Comparison of ENCODE assay signal across 1 cellular context in genomic region chr2:55618649-55619055, GRCh38.
TF ChIP-seq lines count a peak whose summit lies in the region.

No MANE protein-coding gene starts in this region.

TF ChIP-seq in GM12878, 131 proteins besides CTCF, POLR2A, EP300 and RAD21 (continued from another document and continues in another):
- TF ChIP-seq PBX3 (IDR thresholded peaks at IDR 0.05; ENCODE audit: insufficient replicate concordance, low read depth, low read length) (no peak), ELK1 (IDR thresholded peaks at IDR 0.05; ENCODE audit: low read depth, low read length) (no peak), KLF5 (IDR thresholded peaks at IDR 0.05; ENCODE audit: partially characterized antibody) (no peak), FOXM1 (IDR thresholded peaks at IDR 0.05; ENCODE audit: low read depth, low read length) (no peak), MYC (IDR thresholded peaks at IDR 0.05; ENCODE audit: insufficient read depth, insufficient read length, insufficient replicate concordance, low read length, severe bottlenecking) (no peak), CHD4 (IDR thresholded peaks at IDR 0.05) (no peak), EED (IDR thresholded peaks at IDR 0.05; ENCODE audit: low read depth) (no peak), FOS (IDR thresholded peaks at IDR 0.05; ENCODE audit: borderline replicate concordance, extremely low read depth, insufficient read length) (no peak), NFYA (IDR thresholded peaks at IDR 0.05; ENCODE audit: borderline replicate concordance, low read depth, low read length) (no peak), JUNB (IDR thresholded peaks at IDR 0.05) (no peak), MAX (IDR thresholded peaks at IDR 0.05; ENCODE audit: low read depth, low read length) (peak; percentile 68), SMC3 (IDR thresholded peaks at IDR 0.05; ENCODE audit: borderline replicate concordance, low read length) (no peak), RUNX3 (IDR thresholded peaks at IDR 0.05; ENCODE audit: low read length) (no peak), GABPA (IDR thresholded peaks at IDR 0.05; ENCODE audit: low read depth) (0 out of 2 replicates have a peak, but pooled peaks have one; percentile 16), CHD1 (IDR thresholded peaks at IDR 0.05; ENCODE audit: low read depth, low read length) (no peak), ZNF24 (IDR thresholded peaks at IDR 0.05) (no peak), RELA (IDR thresholded peaks at IDR 0.05; ENCODE audit: borderline replicate concordance, partially characterized antibody) (no peak), HDAC6 (IDR thresholded peaks at IDR 0.05; ENCODE audit: unreplicated experiment) (no peak), BHLHE40 (IDR thresholded peaks at IDR 0.05; ENCODE audit: borderline replicate concordance in 1 of 2, low read depth in 2 of 2, low read length in 1 of 2) (peak; percentile 62; a peak in 3 of 4 replicates), LARP7 (IDR thresholded peaks at IDR 0.05) (no peak), E4F1 (IDR thresholded peaks at IDR 0.05; ENCODE audit: borderline replicate concordance, partially characterized antibody) (no peak), ETV6 (conservative IDR thresholded peaks at IDR 0.05 in 1 of 2, IDR thresholded peaks at IDR 0.05 in 1 of 2; ENCODE audit: borderline replicate concordance in 1 of 2, low read depth in 1 of 2) (no peak), NR2C1 (IDR thresholded peaks at IDR 0.05) (peak; percentile 62), CREM (IDR thresholded peaks at IDR 0.05; ENCODE audit: low read depth) (peak; percentile 51; the same call in 1 of the 2 replicates), KDM1A (IDR thresholded peaks at IDR 0.05; ENCODE audit: borderline replicate concordance) (no peak), ZNF207 (IDR thresholded peaks at IDR 0.05; ENCODE audit: borderline replicate concordance) (no peak), SMAD1 (IDR thresholded peaks at IDR 0.05; ENCODE audit: low read depth, partially characterized antibody) (no peak), IRF4 (IDR thresholded peaks at IDR 0.05; ENCODE audit: low read depth, low read length) (0 out of 2 replicates have a peak, but pooled peaks have one; percentile 18), FOXK2 (IDR thresholded peaks at IDR 0.05) (no peak), EZH2 (IDR thresholded peaks at IDR 0.05; ENCODE audit: borderline replicate concordance, control insufficient read depth, low read depth, low read length) (no peak), E2F8 (IDR thresholded peaks at IDR 0.05; ENCODE audit: low read depth, partially characterized antibody) (no peak), SIX5 (IDR thresholded peaks at IDR 0.05; ENCODE audit: low read depth, low read length, severe bottlenecking) (peak; percentile 74), CBX5 (IDR thresholded peaks at IDR 0.05; ENCODE audit: low read depth) (no peak), EGR1 (IDR thresholded peaks at IDR 0.05; ENCODE audit: borderline replicate concordance in 1 of 2, low read depth in 2 of 2, low read length in 2 of 2) (no peak), TAF1 (IDR thresholded peaks at IDR 0.05; ENCODE audit: borderline replicate concordance, low read depth, low read length) (no peak), RCOR1 (conservative IDR thresholded peaks at IDR 0.05; ENCODE audit: low read depth, low read length) (no peak), PAX8 (IDR thresholded peaks at IDR 0.05) (no peak), ZNF622 (IDR thresholded peaks at IDR 0.05) (no peak), BCL11A (IDR thresholded peaks at IDR 0.05; ENCODE audit: low read depth, low read length) (no peak), SMARCA5 (IDR thresholded peaks at IDR 0.05) (no peak; the same call in 1 of the 2 replicates), CHD2 (IDR thresholded peaks at IDR 0.05; ENCODE audit: borderline replicate concordance, low read depth, low read length) (peak; percentile 46; the same call in 1 of the 2 replicates), MEF2A (IDR thresholded peaks at IDR 0.05; ENCODE audit: insufficient read depth, low read depth, low read length) (no peak), CREB1 (IDR thresholded peaks at IDR 0.05; ENCODE audit: low read depth) (peak; percentile 80)
- TF ChIP-seq, protein P1, sequence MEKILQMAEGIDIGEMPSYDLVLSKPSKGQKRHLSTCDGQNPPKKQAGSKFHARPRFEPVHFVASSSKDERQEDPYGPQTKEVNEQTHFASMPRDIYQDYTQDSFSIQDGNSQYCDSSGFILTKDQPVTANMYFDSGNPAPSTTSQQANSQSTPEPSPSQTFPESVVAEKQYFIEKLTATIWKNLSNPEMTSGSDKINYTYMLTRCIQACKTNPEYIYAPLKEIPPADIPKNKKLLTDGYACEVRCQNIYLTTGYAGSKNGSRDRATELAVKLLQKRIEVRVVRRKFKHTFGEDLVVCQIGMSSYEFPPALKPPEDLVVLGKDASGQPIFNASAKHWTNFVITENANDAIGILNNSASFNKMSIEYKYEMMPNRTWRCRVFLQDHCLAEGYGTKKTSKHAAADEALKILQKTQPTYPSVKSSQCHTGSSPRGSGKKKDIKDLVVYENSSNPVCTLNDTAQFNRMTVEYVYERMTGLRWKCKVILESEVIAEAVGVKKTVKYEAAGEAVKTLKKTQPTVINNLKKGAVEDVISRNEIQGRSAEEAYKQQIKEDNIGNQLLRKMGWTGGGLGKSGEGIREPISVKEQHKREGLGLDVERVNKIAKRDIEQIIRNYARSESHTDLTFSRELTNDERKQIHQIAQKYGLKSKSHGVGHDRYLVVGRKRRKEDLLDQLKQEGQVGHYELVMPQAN (conservative IDR thresholded peaks at IDR 0.05): peak; percentile 54; the same call in 1 of the 2 replicates
- TF ChIP-seq, protein P2, sequence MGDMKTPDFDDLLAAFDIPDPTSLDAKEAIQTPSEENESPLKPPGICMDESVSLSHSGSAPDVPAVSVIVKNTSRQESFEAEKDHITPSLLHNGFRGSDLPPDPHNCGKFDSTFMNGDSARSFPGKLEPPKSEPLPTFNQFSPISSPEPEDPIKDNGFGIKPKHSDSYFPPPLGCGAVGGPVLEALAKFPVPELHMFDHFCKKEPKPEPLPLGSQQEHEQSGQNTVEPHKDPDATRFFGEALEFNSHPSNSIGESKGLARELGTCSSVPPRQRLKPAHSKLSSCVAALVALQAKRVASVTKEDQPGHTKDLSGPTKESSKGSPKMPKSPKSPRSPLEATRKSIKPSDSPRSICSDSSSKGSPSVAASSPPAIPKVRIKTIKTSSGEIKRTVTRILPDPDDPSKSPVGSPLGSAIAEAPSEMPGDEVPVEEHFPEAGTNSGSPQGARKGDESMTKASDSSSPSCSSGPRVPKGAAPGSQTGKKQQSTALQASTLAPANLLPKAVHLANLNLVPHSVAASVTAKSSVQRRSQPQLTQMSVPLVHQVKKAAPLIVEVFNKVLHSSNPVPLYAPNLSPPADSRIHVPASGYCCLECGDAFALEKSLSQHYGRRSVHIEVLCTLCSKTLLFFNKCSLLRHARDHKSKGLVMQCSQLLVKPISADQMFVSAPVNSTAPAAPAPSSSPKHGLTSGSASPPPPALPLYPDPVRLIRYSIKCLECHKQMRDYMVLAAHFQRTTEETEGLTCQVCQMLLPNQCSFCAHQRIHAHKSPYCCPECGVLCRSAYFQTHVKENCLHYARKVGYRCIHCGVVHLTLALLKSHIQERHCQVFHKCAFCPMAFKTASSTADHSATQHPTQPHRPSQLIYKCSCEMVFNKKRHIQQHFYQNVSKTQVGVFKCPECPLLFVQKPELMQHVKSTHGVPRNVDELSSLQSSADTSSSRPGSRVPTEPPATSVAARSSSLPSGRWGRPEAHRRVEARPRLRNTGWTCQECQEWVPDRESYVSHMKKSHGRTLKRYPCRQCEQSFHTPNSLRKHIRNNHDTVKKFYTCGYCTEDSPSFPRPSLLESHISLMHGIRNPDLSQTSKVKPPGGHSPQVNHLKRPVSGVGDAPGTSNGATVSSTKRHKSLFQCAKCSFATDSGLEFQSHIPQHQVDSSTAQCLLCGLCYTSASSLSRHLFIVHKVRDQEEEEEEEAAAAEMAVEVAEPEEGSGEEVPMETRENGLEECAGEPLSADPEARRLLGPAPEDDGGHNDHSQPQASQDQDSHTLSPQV (IDR thresholded peaks at IDR 0.05): no peak
- TF ChIP-seq, protein P3, sequence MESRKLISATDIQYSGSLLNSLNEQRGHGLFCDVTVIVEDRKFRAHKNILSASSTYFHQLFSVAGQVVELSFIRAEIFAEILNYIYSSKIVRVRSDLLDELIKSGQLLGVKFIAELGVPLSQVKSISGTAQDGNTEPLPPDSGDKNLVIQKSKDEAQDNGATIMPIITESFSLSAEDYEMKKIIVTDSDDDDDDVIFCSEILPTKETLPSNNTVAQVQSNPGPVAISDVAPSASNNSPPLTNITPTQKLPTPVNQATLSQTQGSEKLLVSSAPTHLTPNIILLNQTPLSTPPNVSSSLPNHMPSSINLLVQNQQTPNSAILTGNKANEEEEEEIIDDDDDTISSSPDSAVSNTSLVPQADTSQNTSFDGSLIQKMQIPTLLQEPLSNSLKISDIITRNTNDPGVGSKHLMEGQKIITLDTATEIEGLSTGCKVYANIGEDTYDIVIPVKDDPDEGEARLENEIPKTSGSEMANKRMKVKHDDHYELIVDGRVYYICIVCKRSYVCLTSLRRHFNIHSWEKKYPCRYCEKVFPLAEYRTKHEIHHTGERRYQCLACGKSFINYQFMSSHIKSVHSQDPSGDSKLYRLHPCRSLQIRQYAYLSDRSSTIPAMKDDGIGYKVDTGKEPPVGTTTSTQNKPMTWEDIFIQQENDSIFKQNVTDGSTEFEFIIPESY (IDR thresholded peaks at IDR 0.05): no peak
- TF ChIP-seq, protein P4, sequence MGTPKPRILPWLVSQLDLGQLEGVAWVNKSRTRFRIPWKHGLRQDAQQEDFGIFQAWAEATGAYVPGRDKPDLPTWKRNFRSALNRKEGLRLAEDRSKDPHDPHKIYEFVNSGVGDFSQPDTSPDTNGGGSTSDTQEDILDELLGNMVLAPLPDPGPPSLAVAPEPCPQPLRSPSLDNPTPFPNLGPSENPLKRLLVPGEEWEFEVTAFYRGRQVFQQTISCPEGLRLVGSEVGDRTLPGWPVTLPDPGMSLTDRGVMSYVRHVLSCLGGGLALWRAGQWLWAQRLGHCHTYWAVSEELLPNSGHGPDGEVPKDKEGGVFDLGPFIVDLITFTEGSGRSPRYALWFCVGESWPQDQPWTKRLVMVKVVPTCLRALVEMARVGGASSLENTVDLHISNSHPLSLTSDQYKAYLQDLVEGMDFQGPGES (IDR thresholded peaks at IDR 0.05): no peak
- TF ChIP-seq, protein P5, sequence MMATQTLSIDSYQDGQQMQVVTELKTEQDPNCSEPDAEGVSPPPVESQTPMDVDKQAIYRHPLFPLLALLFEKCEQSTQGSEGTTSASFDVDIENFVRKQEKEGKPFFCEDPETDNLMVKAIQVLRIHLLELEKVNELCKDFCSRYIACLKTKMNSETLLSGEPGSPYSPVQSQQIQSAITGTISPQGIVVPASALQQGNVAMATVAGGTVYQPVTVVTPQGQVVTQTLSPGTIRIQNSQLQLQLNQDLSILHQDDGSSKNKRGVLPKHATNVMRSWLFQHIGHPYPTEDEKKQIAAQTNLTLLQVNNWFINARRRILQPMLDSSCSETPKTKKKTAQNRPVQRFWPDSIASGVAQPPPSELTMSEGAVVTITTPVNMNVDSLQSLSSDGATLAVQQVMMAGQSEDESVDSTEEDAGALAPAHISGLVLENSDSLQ (IDR thresholded peaks at IDR 0.05): no peak
